In the genomic region with DNA sequence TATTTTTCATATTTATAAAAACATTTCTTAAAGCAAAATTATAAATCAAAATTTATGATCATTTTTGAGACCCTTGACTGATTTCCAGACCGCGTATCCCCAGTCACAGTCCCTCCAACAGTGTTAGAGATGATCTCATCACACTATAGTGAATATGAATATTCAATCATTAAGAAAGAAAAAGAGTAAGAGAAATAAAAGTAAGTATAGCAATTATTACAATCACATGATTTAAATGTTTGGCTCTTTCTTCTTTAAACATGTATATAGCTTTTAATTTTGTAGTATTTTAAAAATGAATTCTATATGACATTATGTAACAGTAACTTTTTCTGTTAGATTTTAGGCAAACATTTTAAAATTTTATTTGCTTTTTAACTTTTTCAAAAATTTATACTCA, we compare ENCODE assay signal across 20 cellular contexts.
A peak's percentile ranks its signal among the peaks of the same experiment; 100 is the strongest.
DNase-seq lines count a peak whose midpoint lies in the region; ATAC-seq, FAIRE-seq and TF ChIP-seq lines count a peak whose summit lies in the region.
"Had no signal": no experiment of that assay in that cellular context is flagged by ENCODE, and none has a peak within 500 bp of the region (broad histone marks: within the 10 kb centered on the region; RNA-seq: fewer than 3 reads in every experiment).

No MANE protein-coding gene starts in this region.

- no peaks in the 10 kb centered on the region for H3K27me3 ChIP-seq in pancreas
- H3K27me3 ChIP-seq: BLaER1 had no signal

- H3K36me3 ChIP-seq in pancreas = no peaks in the 10 kb centered on the region
- H3K36me3 ChIP-seq: BLaER1 had no signal

- no peak for TF ChIP-seq CTCF in pancreas (IDR thresholded peaks at IDR 0.05)
- no peak for TF ChIP-seq CTCF in GM20000 (IDR thresholded peaks at IDR 0.05; ENCODE audit: extremely low read depth, missing control alignments)

- FAIRE-seq in A204.1 (lab: Jason Lieb, UNC) = peak; percentile 21
- FAIRE-seq in RCC 7860 (lab: Jason Lieb, UNC) = peak; percentile 38
- peak; percentile 5 for FAIRE-seq in colon (lab: Jason Lieb, UNC)
- FAIRE-seq in pancreas (lab: Jason Lieb, UNC) = peak; percentile 90
- FAIRE-seq: D721Med, GM12892, H1 had no signal

- no peaks in the 10 kb centered on the region for H3K4me1 ChIP-seq in pancreas
- H3K4me1 ChIP-seq: BLaER1 had no signal

- ATAC-seq in pancreas = no peak

- intact Hi-C loops in pancreas (cut with DNase I) = no loop called here

- no peak overlapping the region for H3K4me3 ChIP-seq in pancreas
- H3K4me3 ChIP-seq: BLaER1, GM23248 had no signal

- H3K9me3 ChIP-seq in pancreas = no peaks in the 10 kb centered on the region
- H3K9me3 ChIP-seq: BLaER1 had no signal

- no peak overlapping the region for H3K27ac ChIP-seq in pancreas
- H3K27ac ChIP-seq: BLaER1, C4-2B, GM23248 had no signal

- DNase-seq in RCC 7860 (ENCODE audit: low spot score) = no peak
- DNase-seq in pancreas = no peak
- no peak for DNase-seq in NCI-H226
- no peak for DNase-seq in NCI-H2029 treated with DMSO at 0.1 percent for 48 hours (lab: John Stamatoyannopoulos, UW)
- DNase-seq in GM20000 (ENCODE audit: low spot score) = no peak
- DNase-seq: 8988T; CD4-positive, alpha-beta T cell; CD8-positive, alpha-beta memory T cell; DMS 273 treated with DMSO at 0.1 percent for 48 hours; DMS79 treated with DMSO at 0.1 percent for 48 hours; GM23248; H7; HCEC 1CT had no signal

- WGBS in pancreas, 2 donors = 93 to 95% methylated on average over 2 of the region's 2 CpGs
